26 cellular contexts compared by ENCODE assay signal in genomic region chr3:166100710-166101109, GRCh38.
"Had no signal": no experiment of that assay in that cellular context is flagged by ENCODE, and none has a peak within 500 bp of the region (broad histone marks: within the 10 kb centered on the region; RNA-seq: fewer than 3 reads in every experiment).

No MANE protein-coding gene starts in this region.

- H3K36me3 ChIP-seq: ascending aorta, brain microvascular endothelial cell, esophagus squamous epithelium had no signal

- ATAC-seq: activated CD4-positive, alpha-beta T cell treated with anti-CD3 and anti-CD28 coated beads for 36 hours; activated T-cell treated with anti-CD3 and anti-CD28 coated beads, Interleukin-2, amount 50 U/mL, for 72 hours; effector memory CD8-positive, alpha-beta T cell; T-helper 17 cell had no signal

- H3K4me3 ChIP-seq: ascending aorta, esophagus squamous epithelium had no signal

- H3K4me1 ChIP-seq: ascending aorta, esophagus squamous epithelium had no signal

- H3K9me3 ChIP-seq: ascending aorta, esophagus squamous epithelium had no signal

- H3K27me3 ChIP-seq: ascending aorta, brain microvascular endothelial cell, esophagus squamous epithelium had no signal

- DNase-seq: activated CD4-positive, alpha-beta memory T cell treated with anti-CD3 and anti-CD28 coated beads, Interleukin-2, amount 10 ng/mL, durations not matched to agents 7 days and 5 days; activated CD4-positive, alpha-beta T cell treated with anti-CD3 and anti-CD28 coated beads for 36 hours; activated CD4-positive, alpha-beta T cell treated with anti-CD3 and anti-CD28 coated beads, Interleukin-2, amount 10 ng/mL, durations not matched to agents 24 days and 14 days; activated CD4-positive, CD25-positive, alpha-beta regulatory T cell; activated CD4-positive, CD25-positive, alpha-beta regulatory T cell treated with anti-CD3 and anti-CD28 coated beads, Interleukin-2, amount 50 U/mL, for 72 hours; activated CD8-positive, alpha-beta memory T cell treated with anti-CD3 and anti-CD28 coated beads, Interleukin-2, amount 50 U/mL, for 48 hours; activated gamma-delta T cell; activated naive CD4-positive, alpha-beta T cell; activated naive CD4-positive, alpha-beta T cell treated with anti-CD3 and anti-CD28 coated beads, Interleukin-2, amount 50 U/mL, for 16 hours; activated T-cell treated with anti-CD3 and anti-CD28 coated beads for 4 hours; activated T-cell treated with anti-CD3 and anti-CD28 coated beads, Interleukin-2, amount 50 U/mL, for 24 hours; activated T-cell treated with anti-CD3 and anti-CD28 coated beads, Interleukin-2, amount 50 U/mL, for 72 hours; brain microvascular endothelial cell; caudate nucleus; cortex of kidney; dermis blood vessel endothelial cell; effector CD4-positive, alpha-beta T cell; effector memory CD8-positive, alpha-beta T cell; esophagus squamous epithelium; head of caudate nucleus; T-helper 1 cell; T-helper 17 cell had no signal

- FAIRE-seq: colon, frontal cortex had no signal

- H3K27ac ChIP-seq: ascending aorta, brain microvascular endothelial cell, epithelial cell of prostate, esophagus squamous epithelium had no signal
